14 cellular contexts compared by ENCODE assay signal in the genomic region with DNA sequence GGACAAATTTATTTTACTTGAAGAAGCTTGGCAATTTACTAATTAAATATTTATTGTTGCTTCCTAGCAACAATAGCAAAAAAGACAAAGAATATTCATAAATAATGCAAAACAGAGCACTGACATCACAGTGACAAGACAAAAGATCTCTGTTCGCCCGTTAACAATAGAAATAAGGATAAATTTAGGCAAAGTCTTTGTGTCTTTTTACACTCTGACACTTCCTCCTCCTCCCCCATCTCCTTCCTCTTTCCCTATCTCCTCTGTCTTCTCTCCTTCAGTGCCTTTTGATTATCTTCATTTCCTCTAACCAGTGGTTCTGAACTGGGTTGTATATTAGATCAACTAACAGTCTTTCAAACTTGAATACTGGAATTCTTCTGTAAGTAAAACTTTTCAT.
"Had no signal": no experiment of that assay in that cellular context is flagged by ENCODE, and none has a peak within 500 bp of the region (broad histone marks: within the 10 kb centered on the region; RNA-seq: fewer than 3 reads in every experiment).

No MANE protein-coding gene starts in this region.

- H3K27me3 ChIP-seq: neutrophil, tibial nerve, uterus had no signal

- H3K27ac ChIP-seq: neutrophil, parathyroid adenoma, tibial nerve, uterus, WERI-Rb-1 had no signal

- DNase-seq: activated CD4-positive, alpha-beta memory T cell treated with anti-CD3 and anti-CD28 coated beads for 36 hours; activated CD8-positive, alpha-beta memory T cell treated with anti-CD3 and anti-CD28 coated beads, Interleukin-2, amount 10 ng/mL, durations not matched to agents 7 days and 5 days; activated naive CD4-positive, alpha-beta T cell treated with anti-CD3 and anti-CD28 coated beads, Interleukin-2, amount 10 ng/mL, durations not matched to agents 7 days and 5 days; activated T-cell treated with anti-CD3 and anti-CD28 coated beads, Interleukin-2, amount 50 U/mL, for 1 hour; islet precursor cell; mucosa of descending colon; naive thymus-derived CD4-positive, alpha-beta T cell; stimulated activated CD4-positive, alpha-beta T cell treated with anti-CD3 and anti-CD28 coated beads, Interleukin-4, amount 100 ng/mL, for 1 hour; stimulated activated naive B cell treated with anti-CD40 and anti-IgM and Interleukin-4, amounts not matched to agents 10 μg/mL and 1 μg/mL and 100 μg/mL, for 72 hours; uterus; WERI-Rb-1 had no signal

- H3K4me3 ChIP-seq: mucosa of descending colon, tibial nerve, uterus had no signal
